Comparison of ENCODE assay signal across 9 cellular contexts in the genomic region with DNA sequence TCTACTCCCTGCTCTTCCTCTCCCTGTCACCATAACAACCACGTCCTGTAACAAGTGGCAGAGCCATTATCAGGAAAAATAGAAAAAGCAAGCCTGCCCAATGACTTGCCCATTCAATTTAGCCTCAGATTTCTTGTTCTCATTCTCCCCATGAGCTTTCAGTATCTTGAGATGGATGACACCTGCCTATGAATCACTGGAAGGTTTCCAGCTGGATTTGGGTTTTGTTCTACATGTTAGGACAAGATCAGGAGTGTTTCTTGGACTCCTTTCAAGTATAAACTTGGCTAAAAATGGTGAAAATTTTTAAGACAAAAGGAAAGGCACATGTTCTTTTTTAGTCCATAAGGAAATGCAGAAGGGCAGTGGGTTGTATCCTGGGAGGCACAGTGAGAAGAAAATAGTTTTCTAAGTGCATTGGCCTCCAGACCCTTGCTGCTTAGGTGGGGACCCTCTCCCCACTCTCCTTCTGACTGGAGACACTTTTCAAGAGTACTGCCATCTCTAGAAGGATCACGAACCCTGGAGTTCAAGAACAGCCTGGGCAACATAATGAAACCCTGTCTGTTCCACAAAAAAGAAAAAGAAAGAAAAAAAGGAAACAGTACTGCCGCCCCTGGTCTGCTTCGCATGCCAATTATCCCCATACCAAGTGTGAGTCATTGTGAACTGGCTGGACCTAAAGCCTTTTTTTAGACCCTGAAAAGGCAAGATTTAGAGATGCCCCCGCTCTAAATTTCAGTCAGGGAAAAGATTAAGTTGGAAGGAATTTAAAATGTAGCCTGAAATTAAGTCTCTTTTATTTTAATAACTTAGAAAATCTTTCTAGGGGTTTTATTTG. TPM values are rescaled to one million over a fixed set of nuclear protein-coding genes. Genes with fewer than 3 reads are reported as not detected.
A peak's percentile ranks its signal among the peaks of the same experiment; 100 is the strongest.
DNase-seq lines count a peak whose midpoint lies in the region; ATAC-seq and TF ChIP-seq lines count a peak whose summit lies in the region.
"Had no signal": no experiment of that assay in that cellular context is flagged by ENCODE, and none has a peak within 500 bp of the region (broad histone marks: within the 10 kb centered on the region; RNA-seq: fewer than 3 reads in every experiment).

No MANE protein-coding gene starts in this region.

- no peak overlapping the region for H3K4me3 Mint-ChIP-seq in WTC11
- H3K4me3 Mint-ChIP-seq in endothelial cell (ENCODE audit: unreplicated experiment) = no peak overlapping the region
- H3K4me3 Mint-ChIP-seq: activated T-cell treated with anti-CD3 and anti-CD28 coated beads, Interleukin-2, amount 50 U/mL, for 24 hours had no signal

- DNase-seq in DMS 273 (lab: John Stamatoyannopoulos, UW; ENCODE audit: unreplicated experiment) (peak; percentile 43), DMS 273 treated with DMSO at 0.1 percent for 48 hours (lab: John Stamatoyannopoulos, UW) (no peak), RPMI7951 (ENCODE audit: low read depth) (peak; percentile 85), fibroblast of mammary gland (ENCODE audit: low read depth) (peak; percentile 93), superior temporal gyrus (ENCODE audit: extremely low spot score) (peak; percentile 64), WTC11 (ENCODE audit: low spot score) (no peak), endothelial cell (ENCODE audit: low spot score) (no peak), AG20443 (ENCODE audit: low spot score) (no peak)
- DNase-seq: activated T-cell treated with anti-CD3 and anti-CD28 coated beads, Interleukin-2, amount 50 U/mL, for 24 hours had no signal

- CTCF ChIA-PET in WTC11 (lab: Charles Lee) = no interaction called here

- H3K9me3 Mint-ChIP-seq in WTC11 (peaks cover 22% of the 10 kb centered on the region), endothelial cell (ENCODE audit: unreplicated experiment) (no peaks in the 10 kb centered on the region)
- H3K9me3 Mint-ChIP-seq: activated T-cell treated with anti-CD3 and anti-CD28 coated beads, Interleukin-2, amount 50 U/mL, for 24 hours had no signal

- TF ChIP-seq CTCF in fibroblast of mammary gland (conservative IDR thresholded peaks at IDR 0.05; ENCODE audit: control insufficient read depth, insufficient read depth, low read depth, low read length) (no peak), WTC11 (IDR thresholded peaks at IDR 0.05) (no peak), endothelial cell (IDR thresholded peaks at IDR 0.05; ENCODE audit: unreplicated experiment) (no peak)

- H3K4me3 ChIP-seq in fibroblast of mammary gland (ENCODE audit: control insufficient read depth, low read depth, low read length) = no peak overlapping the region

- H3K27ac Mint-ChIP-seq in WTC11 = no peak overlapping the region
- H3K27ac Mint-ChIP-seq in endothelial cell (ENCODE audit: unreplicated experiment) = no peak overlapping the region
- H3K27ac Mint-ChIP-seq: activated T-cell treated with anti-CD3 and anti-CD28 coated beads, Interleukin-2, amount 50 U/mL, for 24 hours had no signal

- H3K4me1 Mint-ChIP-seq in WTC11 (peaks cover 6% of the 10 kb centered on the region), endothelial cell (ENCODE audit: unreplicated experiment) (peaks cover 9% of the 10 kb centered on the region)

- H3K27me3 Mint-ChIP-seq in WTC11 (ENCODE audit: low read depth) = no peaks in the 10 kb centered on the region
- peaks cover 2% of the 10 kb centered on the region for H3K27me3 Mint-ChIP-seq in endothelial cell (ENCODE audit: unreplicated experiment)

- POLR2A ChIA-PET in WTC11 (lab: Charles Lee) = no interaction called here

- H3K36me3 Mint-ChIP-seq in WTC11 (peaks cover 14% of the 10 kb centered on the region), endothelial cell (ENCODE audit: low read depth, unreplicated experiment) (no peaks in the 10 kb centered on the region)

- no peak for ATAC-seq in WTC11

TF ChIP-seq in WTC11, 78 proteins besides CTCF, POLR2A, EP300 and RAD21:
- no peak for TF ChIP-seq FOXJ3 (CRISPR knock-in tag; IDR thresholded peaks at IDR 0.05; ENCODE audit: borderline replicate concordance)
- no peak for TF ChIP-seq ATF2 (CRISPR knock-in tag; IDR thresholded peaks at IDR 0.05; ENCODE audit: borderline replicate concordance, low read depth)
- TF ChIP-seq NFE2L1 (CRISPR knock-in tag; IDR thresholded peaks at IDR 0.05) = no peak
- TF ChIP-seq, protein P1, sequence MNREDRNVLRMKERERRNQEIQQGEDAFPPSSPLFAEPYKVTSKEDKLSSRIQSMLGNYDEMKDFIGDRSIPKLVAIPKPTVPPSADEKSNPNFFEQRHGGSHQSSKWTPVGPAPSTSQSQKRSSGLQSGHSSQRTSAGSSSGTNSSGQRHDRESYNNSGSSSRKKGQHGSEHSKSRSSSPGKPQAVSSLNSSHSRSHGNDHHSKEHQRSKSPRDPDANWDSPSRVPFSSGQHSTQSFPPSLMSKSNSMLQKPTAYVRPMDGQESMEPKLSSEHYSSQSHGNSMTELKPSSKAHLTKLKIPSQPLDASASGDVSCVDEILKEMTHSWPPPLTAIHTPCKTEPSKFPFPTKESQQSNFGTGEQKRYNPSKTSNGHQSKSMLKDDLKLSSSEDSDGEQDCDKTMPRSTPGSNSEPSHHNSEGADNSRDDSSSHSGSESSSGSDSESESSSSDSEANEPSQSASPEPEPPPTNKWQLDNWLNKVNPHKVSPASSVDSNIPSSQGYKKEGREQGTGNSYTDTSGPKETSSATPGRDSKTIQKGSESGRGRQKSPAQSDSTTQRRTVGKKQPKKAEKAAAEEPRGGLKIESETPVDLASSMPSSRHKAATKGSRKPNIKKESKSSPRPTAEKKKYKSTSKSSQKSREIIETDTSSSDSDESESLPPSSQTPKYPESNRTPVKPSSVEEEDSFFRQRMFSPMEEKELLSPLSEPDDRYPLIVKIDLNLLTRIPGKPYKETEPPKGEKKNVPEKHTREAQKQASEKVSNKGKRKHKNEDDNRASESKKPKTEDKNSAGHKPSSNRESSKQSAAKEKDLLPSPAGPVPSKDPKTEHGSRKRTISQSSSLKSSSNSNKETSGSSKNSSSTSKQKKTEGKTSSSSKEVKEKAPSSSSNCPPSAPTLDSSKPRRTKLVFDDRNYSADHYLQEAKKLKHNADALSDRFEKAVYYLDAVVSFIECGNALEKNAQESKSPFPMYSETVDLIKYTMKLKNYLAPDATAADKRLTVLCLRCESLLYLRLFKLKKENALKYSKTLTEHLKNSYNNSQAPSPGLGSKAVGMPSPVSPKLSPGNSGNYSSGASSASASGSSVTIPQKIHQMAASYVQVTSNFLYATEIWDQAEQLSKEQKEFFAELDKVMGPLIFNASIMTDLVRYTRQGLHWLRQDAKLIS (CRISPR knock-in tag; IDR thresholded peaks at IDR 0.05; ENCODE audit: borderline replicate concordance) = no peak

RNA-seq across cellular contexts. Expression of gene MTNR1B, which starts 51.0 kb away (rescaled TPM):
- total RNA-seq in RPMI7951 (2014; rRNA removed; shearing (Covaris generic)) = not detected in 2 replicates
- total RNA-seq in WTC11 (2021) (not detected in 3 replicates), endothelial cell (ENCODE audit: unreplicated experiment) (not detected)

Comparison
In these comparisons a context has a peak if more than half of its experiments do, and no peak if none do; other contexts are left out.
1. DNase-seq: peak in DMS 273 (single experiment), RPMI7951 (single experiment), fibroblast of mammary gland (single experiment) and superior temporal gyrus (single experiment); none in DMS 273 treated with DMSO at 0.1 percent for 48 hours (single experiment), WTC11 (single experiment), endothelial cell (single experiment) and AG20443 (single experiment).